Comparison of ENCODE assay signal across 1 cellular context in the genomic region with DNA sequence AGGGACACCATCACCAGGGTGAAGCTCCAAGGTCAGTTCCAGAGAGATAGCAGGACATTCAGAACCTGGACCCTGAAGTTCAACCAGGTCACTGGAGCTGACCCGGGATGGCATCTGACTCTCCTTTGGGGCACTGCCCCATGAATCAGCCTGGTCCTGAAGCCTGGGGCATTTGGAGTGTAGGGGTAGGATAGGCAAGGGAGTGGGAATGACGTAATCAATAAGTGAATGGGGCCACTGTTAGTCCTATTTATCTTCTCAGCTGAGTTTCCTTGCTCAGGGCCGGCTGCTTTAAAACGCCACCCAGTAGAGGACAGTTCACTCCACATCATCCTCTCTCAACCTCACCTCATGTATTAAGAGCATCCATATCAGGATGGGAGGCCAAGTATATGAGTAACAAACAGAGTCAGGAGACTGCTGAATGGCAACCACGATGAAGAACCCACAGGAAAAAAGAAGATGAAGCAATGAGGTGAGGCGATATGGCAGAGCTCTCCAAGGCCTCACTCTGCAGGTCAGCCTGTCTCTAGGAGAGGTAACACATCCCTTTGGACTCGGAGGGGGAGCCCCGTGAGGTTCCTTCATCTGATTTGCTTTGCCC.
TF ChIP-seq lines count a peak whose summit lies in the region.

No MANE protein-coding gene starts in this region.

TF ChIP-seq in IMR-90, 13 proteins besides CTCF, POLR2A, EP300 and RAD21 (continued from another document):
- TF ChIP-seq, protein P1, sequence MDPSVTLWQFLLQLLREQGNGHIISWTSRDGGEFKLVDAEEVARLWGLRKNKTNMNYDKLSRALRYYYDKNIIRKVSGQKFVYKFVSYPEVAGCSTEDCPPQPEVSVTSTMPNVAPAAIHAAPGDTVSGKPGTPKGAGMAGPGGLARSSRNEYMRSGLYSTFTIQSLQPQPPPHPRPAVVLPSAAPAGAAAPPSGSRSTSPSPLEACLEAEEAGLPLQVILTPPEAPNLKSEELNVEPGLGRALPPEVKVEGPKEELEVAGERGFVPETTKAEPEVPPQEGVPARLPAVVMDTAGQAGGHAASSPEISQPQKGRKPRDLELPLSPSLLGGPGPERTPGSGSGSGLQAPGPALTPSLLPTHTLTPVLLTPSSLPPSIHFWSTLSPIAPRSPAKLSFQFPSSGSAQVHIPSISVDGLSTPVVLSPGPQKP (IDR thresholded peaks at IDR 0.05; ENCODE audit: borderline replicate concordance, low read depth, low read length) = no peak
- TF ChIP-seq SMC3 (IDR thresholded peaks at IDR 0.05; ENCODE audit: low read depth, low read length) (no peak), BHLHE40 (IDR thresholded peaks at IDR 0.05; ENCODE audit: low read depth, low read length) (no peak), CEBPB (IDR thresholded peaks at IDR 0.05; ENCODE audit: low read depth, low read length) (no peak; the same call in 1 of the 2 replicates), CHD1 (IDR thresholded peaks at IDR 0.05; ENCODE audit: low read depth, low read length) (no peak), MAFK (IDR thresholded peaks at IDR 0.05; ENCODE audit: low read depth, low read length) (no peak), MXI1 (IDR thresholded peaks at IDR 0.05; ENCODE audit: borderline replicate concordance, low read depth, low read length) (no peak), NFE2L2 (IDR thresholded peaks at IDR 0.05; ENCODE audit: low read depth, low read length) (no peak)
- TF ChIP-seq, protein P2, sequence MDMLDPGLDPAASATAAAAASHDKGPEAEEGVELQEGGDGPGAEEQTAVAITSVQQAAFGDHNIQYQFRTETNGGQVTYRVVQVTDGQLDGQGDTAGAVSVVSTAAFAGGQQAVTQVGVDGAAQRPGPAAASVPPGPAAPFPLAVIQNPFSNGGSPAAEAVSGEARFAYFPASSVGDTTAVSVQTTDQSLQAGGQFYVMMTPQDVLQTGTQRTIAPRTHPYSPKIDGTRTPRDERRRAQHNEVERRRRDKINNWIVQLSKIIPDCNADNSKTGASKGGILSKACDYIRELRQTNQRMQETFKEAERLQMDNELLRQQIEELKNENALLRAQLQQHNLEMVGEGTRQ (IDR thresholded peaks at IDR 0.05; ENCODE audit: low read depth, low read length) = no peak
TF ChIP-seq in IMR-90: peak in this region for 0.
